23 cellular contexts compared by ENCODE assay signal in the genomic region with DNA sequence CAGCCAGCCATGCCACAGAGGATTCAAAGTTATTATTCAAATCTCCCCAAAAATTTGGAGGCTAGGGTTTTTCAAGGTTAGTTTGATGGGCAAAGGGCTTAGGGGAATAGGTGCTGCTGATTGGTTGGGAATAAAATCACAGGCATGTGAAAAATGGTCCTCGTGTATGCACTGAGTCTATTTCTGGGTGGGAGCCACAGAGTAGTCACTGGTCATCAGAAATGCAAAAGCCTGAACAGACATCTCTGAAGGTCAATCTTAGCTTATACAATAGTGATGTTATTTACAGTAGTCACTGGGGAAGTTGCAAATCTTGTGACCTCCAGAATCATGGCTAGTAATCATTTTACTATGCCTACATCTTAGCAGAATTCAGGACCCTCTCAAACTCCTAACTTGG. TPM values are rescaled to one million over a fixed set of nuclear protein-coding genes. Genes with fewer than 3 reads are reported as not detected.
DNase-seq lines count a peak whose midpoint lies in the region; ATAC-seq, FAIRE-seq and TF ChIP-seq lines count a peak whose summit lies in the region.
"Had no signal": no experiment of that assay in that cellular context is flagged by ENCODE, and none has a peak within 500 bp of the region (broad histone marks: within the 10 kb centered on the region; RNA-seq: fewer than 3 reads in every experiment).

No MANE protein-coding gene starts in this region.

- H3K36me3 ChIP-seq in GM12878 (ENCODE audit: control insufficient read depth in 2 of 2, insufficient read depth in 2 of 2, low read length in 1 of 2) = no peaks in the 10 kb centered on the region
- H3K36me3 ChIP-seq in muscle layer of colon (ENCODE audit: insufficient read depth, low read length) = no peaks in the 10 kb centered on the region
- no peaks in the 10 kb centered on the region for H3K36me3 ChIP-seq in suprapubic skin
- H3K36me3 ChIP-seq: BLaER1, prostate gland had no signal

- H4K20me1 ChIP-seq in GM12878 (ENCODE audit: control insufficient read depth, insufficient read depth) = no peaks in the 10 kb centered on the region
- H4K20me1 ChIP-seq: BLaER1 had no signal

- WGBS in GM12878 (ENCODE audit: insufficient coverage, insufficient replicate concordance, low lambda C conversion rate, missing lambda C conversion rate) = 30% methylated on average over 1 of the region's 1 CpG
- WGBS in suprapubic skin = 53% methylated on average over 1 of the region's 1 CpG

- BruUV-seq in GM12878 (replicated peaks; lab: Mats Ljungman, UMichigan) = no TSS peak

- in situ Hi-C loops in GM12878 (cut with MboI) = no loop called here

- H3K27me3 Mint-ChIP-seq in endothelial cell (ENCODE audit: unreplicated experiment) = no peaks in the 10 kb centered on the region

- ATAC-seq in GM12878 (no peak), HG03175 (IDR thresholded peaks at IDR 0.05; ENCODE audit: unreplicated experiment) (no peak)
- ATAC-seq: activated naive CD8-positive, alpha-beta T cell treated with anti-CD3 and anti-CD28 coated beads, Interleukin-2, amount 50 U/mL, for 24 hours; activated T-cell treated with anti-CD3 and anti-CD28 coated beads, Interleukin-2, amount 50 U/mL, for 72 hours; stimulated activated naive B cell treated with anti-CD40 and anti-IgM and Interleukin-4, amounts not matched to agents 10 μg/mL and 1 μg/mL and 100 μg/mL, for 72 hours had no signal

- DNase-seq in GM12878 (ENCODE audit: low read depth, low spot score) (no peak), endothelial cell (ENCODE audit: low spot score) (no peak), suprapubic skin (ENCODE audit: low spot score in 2 of 2) (no peak), cerebellar nuclear complex (lab: John Stamatoyannopoulos, UW) (no peak), HUDEP-2 (lab: John Stamatoyannopoulos, UW; ENCODE audit: unreplicated experiment in 76 of 76) (no peak)
- DNase-seq: activated CD4-positive, alpha-beta memory T cell treated with anti-CD3 and anti-CD28 coated beads for 36 hours; activated CD4-positive, alpha-beta T cell treated with anti-CD3 and anti-CD28 coated beads for 1 hour; activated naive CD4-positive, alpha-beta T cell; activated naive CD8-positive, alpha-beta T cell treated with anti-CD3 and anti-CD28 coated beads, Interleukin-2, amount 50 U/mL, for 24 hours; activated T-cell treated with anti-CD3 and anti-CD28 coated beads, Interleukin-2, amount 50 U/mL, for 72 hours; DMS53; IMR-90; naive B cell; NCI-H1436 treated with DMSO at 0.1 percent for 48 hours; NCI-H226; SHP77 treated with DMSO at 0.1 percent for 48 hours; stimulated activated naive B cell treated with anti-CD40 and anti-IgM and Interleukin-4, amounts not matched to agents 10 μg/mL and 1 μg/mL and 100 μg/mL, for 72 hours had no signal

- TF ChIP-seq CTCF in GM12878 (IDR thresholded peaks at IDR 0.05 in 2 of 3, conservative IDR thresholded peaks at IDR 0.05 in 1 of 3; ENCODE audit: control insufficient read depth in 2 of 3, extremely low read depth in 1 of 3, insufficient read depth in 1 of 3, low read depth in 3 of 3, low read length in 3 of 3) (no peak), endothelial cell (IDR thresholded peaks at IDR 0.05; ENCODE audit: unreplicated experiment) (no peak), suprapubic skin (IDR thresholded peaks at IDR 0.05) (no peak)

- H3K4me2 ChIP-seq in GM12878 (ENCODE audit: control insufficient read depth, insufficient read depth) = no peak overlapping the region
- H3K4me2 ChIP-seq: BLaER1 had no signal

- no peaks in the 10 kb centered on the region for H3K4me1 ChIP-seq in GM12878 (ENCODE audit: control insufficient read depth, insufficient read depth, low read length)
- peaks cover 23% of the 10 kb centered on the region for H3K4me1 ChIP-seq in muscle layer of colon (ENCODE audit: insufficient read depth, low read length)
- H3K4me1 ChIP-seq in suprapubic skin = peaks cover 28% of the 10 kb centered on the region
- H3K4me1 ChIP-seq: BLaER1, prostate gland had no signal

- no peak overlapping the region for H2AFZ ChIP-seq in GM12878 (ENCODE audit: control insufficient read depth, low read depth, low read length)

- peak overlapping the region; percentile 62 for H3K27ac Mint-ChIP-seq in endothelial cell (ENCODE audit: unreplicated experiment)
- H3K27ac Mint-ChIP-seq: activated CD4-positive, alpha-beta memory T cell treated with anti-CD3 and anti-CD28 coated beads for 36 hours; activated naive CD8-positive, alpha-beta T cell treated with anti-CD3 and anti-CD28 coated beads, Interleukin-2, amount 50 U/mL, for 24 hours; activated T-cell treated with anti-CD3 and anti-CD28 coated beads, Interleukin-2, amount 50 U/mL, for 72 hours; naive B cell; stimulated activated naive B cell treated with anti-CD40 and anti-IgM and Interleukin-4, amounts not matched to agents 10 μg/mL and 1 μg/mL and 100 μg/mL, for 72 hours; T-helper 2 cell treated with Interferon-gamma antibody and Interleukin-4, amounts not matched to agents 5 μg/mL and 100 μg/mL, for 36 hours had no signal

- TF ChIP-seq RAD21 in GM12878 (IDR thresholded peaks at IDR 0.05; ENCODE audit: insufficient read depth, low read depth, low read length) = no peak

- POLR2A ChIA-PET in GM12878 (lab: Charles Lee) = no interaction called here

- H3K9ac ChIP-seq in GM12878 (ENCODE audit: control insufficient read depth, insufficient read depth, low read length) (no peak overlapping the region), muscle layer of colon (ENCODE audit: low read length) (no peak overlapping the region)
- H3K9ac ChIP-seq: BLaER1 had no signal

- H3K4me1 Mint-ChIP-seq in endothelial cell (ENCODE audit: unreplicated experiment) = peaks cover 40% of the 10 kb centered on the region
- H3K4me1 Mint-ChIP-seq: activated naive CD8-positive, alpha-beta T cell treated with anti-CD3 and anti-CD28 coated beads, Interleukin-2, amount 50 U/mL, for 24 hours; naive B cell; stimulated activated naive B cell treated with anti-CD40 and anti-IgM and Interleukin-4, amounts not matched to agents 10 μg/mL and 1 μg/mL and 100 μg/mL, for 72 hours had no signal

- no peak overlapping the region for H3K4me3 Mint-ChIP-seq in endothelial cell (ENCODE audit: unreplicated experiment)
- H3K4me3 Mint-ChIP-seq: activated CD4-positive, alpha-beta memory T cell treated with anti-CD3 and anti-CD28 coated beads for 36 hours; activated naive CD8-positive, alpha-beta T cell treated with anti-CD3 and anti-CD28 coated beads, Interleukin-2, amount 50 U/mL, for 24 hours; activated T-cell treated with anti-CD3 and anti-CD28 coated beads, Interleukin-2, amount 50 U/mL, for 72 hours; naive B cell; stimulated activated naive B cell treated with anti-CD40 and anti-IgM and Interleukin-4, amounts not matched to agents 10 μg/mL and 1 μg/mL and 100 μg/mL, for 72 hours; T-helper 2 cell treated with Interferon-gamma antibody and Interleukin-4, amounts not matched to agents 5 μg/mL and 100 μg/mL, for 36 hours had no signal

- RAD21 ChIA-PET in GM12878 (lab: Charles Lee; ENCODE audit: unreplicated experiment) = no interaction called here

- H3K4me3 ChIP-seq in GM12878 (no peak overlapping the region), muscle layer of colon (ENCODE audit: low read depth in 1 of 2, low read length in 2 of 2) (peak overlapping the region; percentile 3 to 28), suprapubic skin (no peak overlapping the region)
- H3K4me3 ChIP-seq: BLaER1 had no signal

- no peak overlapping the region for H3K27ac ChIP-seq in GM12878 (ENCODE audit: control insufficient read depth, insufficient read depth)
- no peak overlapping the region for H3K27ac ChIP-seq in muscle layer of colon (ENCODE audit: low read depth, low read length)
- H3K27ac ChIP-seq in suprapubic skin = peak overlapping the region; percentile 78
- H3K27ac ChIP-seq: BLaER1 had no signal

- TF ChIP-seq EP300 in GM12878 (IDR thresholded peaks at IDR 0.05; ENCODE audit: borderline replicate concordance in 1 of 2, control insufficient read depth in 1 of 2, low read depth in 2 of 2, low read length in 2 of 2) (no peak), suprapubic skin (IDR thresholded peaks at IDR 0.05) (no peak)

- H3K9me3 Mint-ChIP-seq in endothelial cell (ENCODE audit: unreplicated experiment) = no peaks in the 10 kb centered on the region
- H3K9me3 Mint-ChIP-seq: activated CD4-positive, alpha-beta memory T cell treated with anti-CD3 and anti-CD28 coated beads for 36 hours; activated T-cell treated with anti-CD3 and anti-CD28 coated beads, Interleukin-2, amount 50 U/mL, for 72 hours; T-helper 2 cell treated with Interferon-gamma antibody and Interleukin-4, amounts not matched to agents 5 μg/mL and 100 μg/mL, for 36 hours had no signal

- H3K36me3 Mint-ChIP-seq in endothelial cell (ENCODE audit: low read depth, unreplicated experiment) = peaks cover 3% of the 10 kb centered on the region
- H3K36me3 Mint-ChIP-seq: activated CD4-positive, alpha-beta memory T cell treated with anti-CD3 and anti-CD28 coated beads for 36 hours; naive B cell; stimulated activated naive B cell treated with anti-CD40 and anti-IgM and Interleukin-4, amounts not matched to agents 10 μg/mL and 1 μg/mL and 100 μg/mL, for 72 hours had no signal

- SMC1A ChIA-PET in GM12878 (lab: Charles Lee; ENCODE audit: uncharacterized antibody, unreplicated experiment) = no interaction called here

- FAIRE-seq in GM12878 (lab: Jason Lieb, UNC) = peak; percentile 7
- FAIRE-seq: GM12892 had no signal

- H3K27me3 ChIP-seq in GM12878 (replicated peaks in 1 of 2; ENCODE audit: control insufficient read depth in 2 of 2, insufficient read depth in 2 of 2, low read length in 1 of 2) (no peaks in the 10 kb centered on the region), muscle layer of colon (ENCODE audit: control insufficient read depth in 1 of 2, insufficient read depth in 2 of 2, low read length in 2 of 2) (no peaks in the 10 kb centered on the region), suprapubic skin (no peaks in the 10 kb centered on the region)
- H3K27me3 ChIP-seq: BLaER1 had no signal

- CTCF ChIA-PET in GM12878 (lab: Yijun Ruan, JAX) = no interaction called here

- TF ChIP-seq POLR2A in GM12878 (IDR thresholded peaks at IDR 0.05; ENCODE audit: low read depth, low read length) (no peak), suprapubic skin (IDR thresholded peaks at IDR 0.05) (no peak)

- no peaks in the 10 kb centered on the region for H3K79me2 ChIP-seq in GM12878 (ENCODE audit: control insufficient read depth, insufficient read depth, low read length)

- no peaks in the 10 kb centered on the region for H3K9me3 ChIP-seq in GM12878 (replicated peaks; ENCODE audit: control insufficient read depth, insufficient read depth, low read length)
- H3K9me3 ChIP-seq in muscle layer of colon (ENCODE audit: low read length) = no peaks in the 10 kb centered on the region
- no peaks in the 10 kb centered on the region for H3K9me3 ChIP-seq in suprapubic skin
- H3K9me3 ChIP-seq: BLaER1, prostate gland had no signal

- intact Hi-C loops in GM12878 (cut with micrococcal nuclease; ENCODE audit: unreplicated experiment) = no loop called here

RNA-seq across cellular contexts. Expression of gene IL33, which starts 1.3 kb away (rescaled TPM):
- total RNA-seq in GM12878 (2013; cell fraction: nucleolus; rRNA removed) = not detected in 2 replicates
- not detected in 2 replicates for total RNA-seq in GM12878 (2014; rRNA removed)
- not detected in 2 replicates for total RNA-seq in GM12878 (2014; rRNA removed; fragmentation: Illumina TruSeq; extraction: Trizol)
- total RNA-seq in GM12878 (2021) = not detected in 2 replicates
- polyA plus RNA-seq in GM12878 (2011; ENCODE audit: low read depth) = not detected
- 0.03 TPM in 1 of 2 replicates, not detected in the other for polyA plus RNA-seq in GM12878 (2011; rRNA removed)
- not detected in 2 replicates for polyA plus RNA-seq in GM12878 (2011; cell fraction: cytosol; rRNA removed)
- not detected in 2 replicates for polyA plus RNA-seq in GM12878 (2011; cell fraction: nucleus; rRNA removed)
- polyA plus RNA-seq in GM12878 (2012) = not detected in 2 replicates
- polyA plus RNA-seq in GM12878 (2014; fragmentation: Illumina TruSeq; extraction: Trizol) = not detected in 2 replicates
- polyA plus RNA-seq in GM12878 (2014; fragmentation: Nextera tagmentation; extraction: Ambion mirVana) = not detected
- not detected in 2 replicates for polyA plus RNA-seq in GM12878 (2014; rRNA removed)
- not detected for polyA plus RNA-seq in GM12878 (2016; fragmentation: Nextera tagmentation; extraction: Ambion mirVana)
- polyA minus RNA-seq in GM12878 (2011; rRNA and poly(A)+ RNA removed) = not detected in 2 replicates
- polyA minus RNA-seq in GM12878 (2011; cell fraction: cytosol; rRNA and poly(A)+ RNA removed) = not detected in 2 replicates
- not detected in 2 replicates for polyA minus RNA-seq in GM12878 (2011; cell fraction: nucleus; rRNA and poly(A)+ RNA removed)
- total RNA-seq in endothelial cell (ENCODE audit: unreplicated experiment) = 0.31 TPM
- total RNA-seq in suprapubic skin = 10 to 100 TPM; 11.3 to 37.3 (median 25.6) TPM
- total RNA-seq: activated CD4-positive, alpha-beta memory T cell treated with anti-CD3 and anti-CD28 coated beads for 36 hours; activated T-cell treated with anti-CD3 and anti-CD28 coated beads, Interleukin-2, amount 50 U/mL, for 72 hours; IMR-90 had no signal
- polyA plus RNA-seq: IMR-90 had no signal

Comparison
In these comparisons a context has a peak if more than half of its experiments do, and no peak if none do; other contexts are left out.
1. H3K4me3 ChIP-seq: peak in muscle layer of colon (2 of 2); none in GM12878 (single experiment) and suprapubic skin (single experiment).